In genomic region chr11:119889111-119889510, GRCh38 we compare ENCODE assay signal across 21 cellular contexts.
"Had no signal": no experiment of that assay in that cellular context is flagged by ENCODE, and none has a peak within 500 bp of the region (broad histone marks: within the 10 kb centered on the region; RNA-seq: fewer than 3 reads in every experiment).

No MANE protein-coding gene starts in this region.

- H3K9me3 ChIP-seq: esophagus squamous epithelium, gastroesophageal sphincter, heart right ventricle, left lung, lower lobe of right lung, mucosa of descending colon had no signal

- H3K4me1 ChIP-seq: gastroesophageal sphincter, left lung, lower lobe of right lung had no signal

- ATAC-seq: effector memory CD8-positive, alpha-beta T cell; esophagus mucosa; gastroesophageal sphincter; heart right ventricle; left cardiac atrium; left lung; left ventricle myocardium superior; lower lobe of right lung; mucosa of descending colon had no signal

- DNase-seq: dermis blood vessel endothelial cell; effector CD8-positive, alpha-beta T cell; effector memory CD8-positive, alpha-beta T cell; endodermal cell; erythroblast; esophagus squamous epithelium; foreskin fibroblast; head of caudate nucleus; heart right ventricle; hippocampal formation; left cardiac atrium; left lung; left ventricle myocardium superior; lower lobe of right lung; mesenchymal stem cell; mucosa of descending colon had no signal

- H3K27ac ChIP-seq: coronary artery, epithelial cell of prostate, esophagus squamous epithelium, gastroesophageal sphincter, left lung, lower lobe of right lung had no signal

- H3K4me3 ChIP-seq: coronary artery, dorsolateral prefrontal cortex, esophagus squamous epithelium, gastroesophageal sphincter, heart right ventricle, left lung, lower lobe of right lung, mucosa of descending colon had no signal

- H3K36me3 ChIP-seq: esophagus squamous epithelium, gastroesophageal sphincter, heart right ventricle, left lung, lower lobe of right lung had no signal
